Comparison of ENCODE assay signal across 10 cellular contexts in the genomic region with DNA sequence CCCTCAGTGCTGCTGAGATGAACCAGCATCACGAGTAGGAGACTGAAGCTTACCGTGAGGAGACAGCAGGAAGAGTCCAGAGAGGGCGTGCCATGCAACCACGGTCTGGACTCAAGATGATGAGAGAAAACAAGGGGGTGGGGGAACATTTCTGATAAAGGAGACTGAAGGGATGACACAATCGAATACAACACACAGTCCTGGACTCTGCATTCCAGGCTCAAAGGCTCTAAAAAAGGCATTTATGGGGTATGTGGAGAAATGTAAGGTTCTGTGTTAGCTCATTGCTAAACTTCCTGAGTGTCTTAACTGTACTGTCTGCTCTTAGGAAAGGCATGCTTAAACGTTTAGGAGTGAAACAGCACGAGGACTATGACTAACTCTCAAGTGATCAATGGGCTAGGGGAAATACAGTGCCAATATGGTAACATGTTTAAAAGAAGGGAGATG. TPM values are rescaled to one million over a fixed set of nuclear protein-coding genes. Genes with fewer than 3 reads are reported as not detected.
A peak's percentile ranks its signal among the peaks of the same experiment; 100 is the strongest.
DNase-seq lines count a peak whose midpoint lies in the region; ATAC-seq, FAIRE-seq and TF ChIP-seq lines count a peak whose summit lies in the region.
"Had no signal": no experiment of that assay in that cellular context is flagged by ENCODE, and none has a peak within 500 bp of the region (broad histone marks: within the 10 kb centered on the region; RNA-seq: fewer than 3 reads in every experiment).

No MANE protein-coding gene starts in this region.

- no peaks in the 10 kb centered on the region for H3K27me3 Mint-ChIP-seq in CD4-positive, alpha-beta memory T cell
- H3K27me3 Mint-ChIP-seq in endothelial cell (ENCODE audit: unreplicated experiment) (peaks cover 8% of the 10 kb centered on the region), osteocyte (ENCODE audit: unreplicated experiment) (no peaks in the 10 kb centered on the region)

- intact Hi-C loops in CD4-positive, alpha-beta memory T cell (cut with micrococcal nuclease) = no loop called here

- H3K4me3 ChIP-seq in CD4-positive, alpha-beta memory T cell (ENCODE audit: low read length in 2 of 2) = no peak overlapping the region

- peak overlapping the region in 3 of 8 donors; percentile 3 to 31 (median 11) for H3K4me3 Mint-ChIP-seq in CD4-positive, alpha-beta memory T cell
- no peak overlapping the region for H3K4me3 Mint-ChIP-seq in endothelial cell (ENCODE audit: unreplicated experiment)
- no peak overlapping the region for H3K4me3 Mint-ChIP-seq in osteocyte (ENCODE audit: unreplicated experiment)

- H3K9me3 ChIP-seq in CD4-positive, alpha-beta memory T cell (ENCODE audit: control insufficient read depth in 1 of 2, low read length in 2 of 2) = no peaks in the 10 kb centered on the region

- no peak for FAIRE-seq in D721Med (lab: Jason Lieb, UNC)

- POLR2A ChIA-PET in CD4-positive, alpha-beta memory T cell (lab: Charles Lee; ENCODE audit: partially characterized antibody) = no interaction called here

- CTCF ChIA-PET in CD4-positive, alpha-beta memory T cell (lab: Charles Lee; ENCODE audit: partially characterized antibody) = interaction anchor here (0.6 to 1.5 kb wide), 3 partner anchors 11 to 505 kb away, joined by 3 to 5 read pairs (median 4); no protein-coding TSS in a partner anchor

- no peak for ATAC-seq in HG03139 (IDR thresholded peaks at IDR 0.05; ENCODE audit: unreplicated experiment)

- peaks cover 4% of the 10 kb centered on the region for H3K36me3 ChIP-seq in CD4-positive, alpha-beta memory T cell (ENCODE audit: insufficient read depth, low read length)

- H3K4me1 Mint-ChIP-seq in CD4-positive, alpha-beta memory T cell = peaks cover 23 to 47% (median 29%) of the 10 kb centered on the region in 4 donors
- H3K4me1 Mint-ChIP-seq in endothelial cell (ENCODE audit: unreplicated experiment) (peaks cover 7% of the 10 kb centered on the region), osteocyte (ENCODE audit: unreplicated experiment) (peaks cover 58% of the 10 kb centered on the region)

- H3K27me3 ChIP-seq in CD4-positive, alpha-beta memory T cell (ENCODE audit: insufficient read depth, low read length) = no peaks in the 10 kb centered on the region

- H3K4me1 ChIP-seq in CD4-positive, alpha-beta memory T cell (ENCODE audit: insufficient read depth, low read length) = peaks cover 9% of the 10 kb centered on the region

- no peak overlapping the region for H3K27ac ChIP-seq in CD4-positive, alpha-beta memory T cell (ENCODE audit: low read depth, low read length)

- H3K9me3 Mint-ChIP-seq in CD4-positive, alpha-beta memory T cell = peaks cover 0 to 2% (median 0%) of the 10 kb centered on the region in 8 donors
- H3K9me3 Mint-ChIP-seq in endothelial cell (ENCODE audit: unreplicated experiment) = no peaks in the 10 kb centered on the region
- no peaks in the 10 kb centered on the region for H3K9me3 Mint-ChIP-seq in osteocyte (ENCODE audit: unreplicated experiment)

- DNase-seq in CD4-positive, alpha-beta memory T cell = no peak
- DNase-seq in NCI-H226 (peak; percentile 56), endothelial cell (ENCODE audit: low spot score) (no peak), osteocyte (ENCODE audit: extremely low spot score, unreplicated experiment) (no peak), D721Med (ENCODE audit: insufficient read length, low spot score) (no peak), GM19238 (ENCODE audit: insufficient read length, low spot score) (no peak), SHP77 treated with DMSO at 0.1 percent for 48 hours (lab: John Stamatoyannopoulos, UW) (no peak)
- DNase-seq: activated gamma-delta T cell, NCI-H748 treated with DMSO at 0.1 percent for 48 hours had no signal

- peaks cover 4 to 28% of the 10 kb centered on the region in 2 donors for H3K36me3 Mint-ChIP-seq in CD4-positive, alpha-beta memory T cell
- H3K36me3 Mint-ChIP-seq in endothelial cell (ENCODE audit: low read depth, unreplicated experiment) = no peaks in the 10 kb centered on the region
- no peaks in the 10 kb centered on the region for H3K36me3 Mint-ChIP-seq in osteocyte (ENCODE audit: unreplicated experiment)

- TF ChIP-seq CTCF in endothelial cell (IDR thresholded peaks at IDR 0.05; ENCODE audit: unreplicated experiment) (no peak), osteocyte (IDR thresholded peaks at IDR 0.05) (no peak), D721Med (IDR thresholded peaks at IDR 0.05; ENCODE audit: insufficient read depth, missing control alignments) (no peak)

- H3K27ac Mint-ChIP-seq in CD4-positive, alpha-beta memory T cell = peak overlapping the region; percentile 11 to 73 (median 53)
- peak overlapping the region; percentile 67 for H3K27ac Mint-ChIP-seq in endothelial cell (ENCODE audit: unreplicated experiment)
- peak overlapping the region; percentile 29 for H3K27ac Mint-ChIP-seq in osteocyte (ENCODE audit: unreplicated experiment)

RNA-seq across cellular contexts. Expression of gene IRAK1, which starts 20.6 kb away (rescaled TPM):
- 10 to 100 TPM; 66.9 to 74.5 TPM for total RNA-seq in CD4-positive, alpha-beta memory T cell
- 10 to 100 TPM; 38.1 to 64.5 TPM for polyA plus RNA-seq in CD4-positive, alpha-beta memory T cell
- total RNA-seq in endothelial cell (ENCODE audit: unreplicated experiment) (89.9 TPM), osteocyte (72.4 and 74.2 TPM in 2 replicates)

RNA-seq across cellular contexts. Expression of gene MECP2, which starts 57.2 kb away (rescaled TPM):
- total RNA-seq in CD4-positive, alpha-beta memory T cell = 100 to 1,000 TPM; 103 to 108 TPM
- polyA plus RNA-seq in CD4-positive, alpha-beta memory T cell = 10 to 100 TPM in 1 of 2 donors, 1 to 10 TPM in 1; 9.5 to 26.5 TPM
- total RNA-seq in endothelial cell (ENCODE audit: unreplicated experiment) = 60.0 TPM
- total RNA-seq in osteocyte = 43.7 and 44.6 TPM in 2 replicates
